Comparison of ENCODE assay signal across 8 cellular contexts in genomic region chr2:232292395-232293154, GRCh38.
A peak's percentile ranks its signal among the peaks of the same experiment; 100 is the strongest.
DNase-seq lines count a peak whose midpoint lies in the region; ATAC-seq lines count a peak whose summit lies in the region.

No MANE protein-coding gene starts in this region.

- H3K4me3 ChIP-seq in GM23248, result no peak overlapping the region

- H4K20me1 ChIP-seq in GM23248 (ENCODE audit: insufficient read depth), result no peaks in the 10 kb centered on the region

- in situ Hi-C loops in GM23248 (cut with MboI), result no loop called here

- H3K9ac ChIP-seq in GM23248, result no peak overlapping the region

- H3K36me3 ChIP-seq in GM23248 (ENCODE audit: low read depth), result no peaks in the 10 kb centered on the region

- H3K4me1 ChIP-seq in GM23248 (ENCODE audit: insufficient read depth), result no peaks in the 10 kb centered on the region

- no peaks in the 10 kb centered on the region for H3K79me2 ChIP-seq in GM23248 (ENCODE audit: insufficient read depth)

- no peaks in the 10 kb centered on the region for H3F3A ChIP-seq in GM23248 (ENCODE audit: insufficient read depth)

- no peak overlapping the region for H3K27ac ChIP-seq in GM23248

- no peak overlapping the region for H3K4me2 ChIP-seq in GM23248 (ENCODE audit: unreplicated experiment)

- 70 to 72% methylated on average over 9 of the region's 9 CpGs for WGBS in GM23248 (ENCODE audit: low coverage in 1 of 2, low lambda C conversion rate in 2 of 2, missing lambda C conversion rate in 2 of 2), 2 experiments

- peak; percentile 53 for DNase-seq in COLO829 (ENCODE audit: low spot score)
- peak; percentile 66 for DNase-seq in GM23248
- peak; percentile 58 for DNase-seq in NOMO-1 treated with DMSO at 0.1 percent for 48 hours (lab: John Stamatoyannopoulos, UW; ENCODE audit: unreplicated experiment)
- DNase-seq in activated T-cell treated with anti-CD3 and anti-CD28 coated beads, Interleukin-2, amount 50 U/mL, for 1 hour, result peak; percentile 45
- peak; percentile 49 for DNase-seq in globus pallidus (ENCODE audit: low spot score)
- peak; percentile 40 for DNase-seq in renal cortical epithelial cell (ENCODE audit: low read depth)
- DNase-seq in NCI-H2171 treated with DMSO at 0.1 percent for 48 hours (lab: John Stamatoyannopoulos, UW), result no peak

- H3K27me3 ChIP-seq in GM23248 (replicated peaks; ENCODE audit: insufficient read depth), result no peaks in the 10 kb centered on the region

- ATAC-seq in HG03280 (IDR thresholded peaks at IDR 0.05; ENCODE audit: unreplicated experiment), result no peak

- no peaks in the 10 kb centered on the region for H3K9me3 ChIP-seq in GM23248 (ENCODE audit: low read depth)

- no peaks in the 10 kb centered on the region for H3K9me2 ChIP-seq in GM23248 (ENCODE audit: insufficient read depth)

- H2AFZ ChIP-seq in GM23248, result no peak overlapping the region
